Comparison of ENCODE assay signal across 2 cellular contexts in the genomic region with DNA sequence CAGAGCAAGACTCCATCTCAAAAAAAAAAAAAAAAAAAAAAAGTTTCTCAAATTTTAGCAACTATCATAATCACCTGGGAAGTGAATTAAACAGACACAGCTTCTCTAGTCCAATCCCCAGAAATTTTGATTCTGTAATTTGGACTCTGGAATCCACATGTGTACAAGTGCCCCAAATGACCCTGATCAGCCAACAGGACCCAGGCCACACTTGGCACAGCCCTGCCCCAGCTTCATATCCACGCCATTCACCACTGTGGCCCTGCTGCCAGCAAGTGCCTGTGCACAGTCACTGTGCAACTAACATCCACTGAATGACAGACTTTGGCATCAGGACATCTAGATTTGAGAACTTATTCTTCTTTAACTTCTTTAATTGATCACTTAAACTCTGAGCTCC.
TF ChIP-seq lines count a peak whose summit lies in the region.

No MANE protein-coding gene starts in this region.

TF ChIP-seq in liver, 16 proteins besides CTCF, POLR2A, EP300 and RAD21:
- TF ChIP-seq, protein P1, sequence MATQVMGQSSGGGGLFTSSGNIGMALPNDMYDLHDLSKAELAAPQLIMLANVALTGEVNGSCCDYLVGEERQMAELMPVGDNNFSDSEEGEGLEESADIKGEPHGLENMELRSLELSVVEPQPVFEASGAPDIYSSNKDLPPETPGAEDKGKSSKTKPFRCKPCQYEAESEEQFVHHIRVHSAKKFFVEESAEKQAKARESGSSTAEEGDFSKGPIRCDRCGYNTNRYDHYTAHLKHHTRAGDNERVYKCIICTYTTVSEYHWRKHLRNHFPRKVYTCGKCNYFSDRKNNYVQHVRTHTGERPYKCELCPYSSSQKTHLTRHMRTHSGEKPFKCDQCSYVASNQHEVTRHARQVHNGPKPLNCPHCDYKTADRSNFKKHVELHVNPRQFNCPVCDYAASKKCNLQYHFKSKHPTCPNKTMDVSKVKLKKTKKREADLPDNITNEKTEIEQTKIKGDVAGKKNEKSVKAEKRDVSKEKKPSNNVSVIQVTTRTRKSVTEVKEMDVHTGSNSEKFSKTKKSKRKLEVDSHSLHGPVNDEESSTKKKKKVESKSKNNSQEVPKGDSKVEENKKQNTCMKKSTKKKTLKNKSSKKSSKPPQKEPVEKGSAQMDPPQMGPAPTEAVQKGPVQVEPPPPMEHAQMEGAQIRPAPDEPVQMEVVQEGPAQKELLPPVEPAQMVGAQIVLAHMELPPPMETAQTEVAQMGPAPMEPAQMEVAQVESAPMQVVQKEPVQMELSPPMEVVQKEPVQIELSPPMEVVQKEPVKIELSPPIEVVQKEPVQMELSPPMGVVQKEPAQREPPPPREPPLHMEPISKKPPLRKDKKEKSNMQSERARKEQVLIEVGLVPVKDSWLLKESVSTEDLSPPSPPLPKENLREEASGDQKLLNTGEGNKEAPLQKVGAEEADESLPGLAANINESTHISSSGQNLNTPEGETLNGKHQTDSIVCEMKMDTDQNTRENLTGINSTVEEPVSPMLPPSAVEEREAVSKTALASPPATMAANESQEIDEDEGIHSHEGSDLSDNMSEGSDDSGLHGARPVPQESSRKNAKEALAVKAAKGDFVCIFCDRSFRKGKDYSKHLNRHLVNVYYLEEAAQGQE (IDR thresholded peaks at IDR 0.05): peak; percentile 78
- TF ChIP-seq EGR1 (IDR thresholded peaks at IDR 0.05; ENCODE audit: low read depth in 2 of 2) (peak in 1 of 2 donors; percentile 20), FOXA2 (IDR thresholded peaks at IDR 0.05) (peak; percentile 85), YY1 (IDR thresholded peaks at IDR 0.05) (peak; percentile 72), GABPA (IDR thresholded peaks at IDR 0.05 in 1 of 2, conservative IDR thresholded peaks at IDR 0.05 in 1 of 2) (no peak), SP1 (IDR thresholded peaks at IDR 0.05) (peak; percentile 88), HNF4G (IDR thresholded peaks at IDR 0.05) (peak; percentile 83), HNF4A (conservative IDR thresholded peaks at IDR 0.05) (peak; percentile 95 to 96), JUND (IDR thresholded peaks at IDR 0.05) (peak in 1 of 2 donors; percentile 64), RXRA (IDR thresholded peaks at IDR 0.05) (peak; percentile 91 to 93), TAF1 (conservative IDR thresholded peaks at IDR 0.05) (peak; percentile 33), FOXA1 (IDR thresholded peaks at IDR 0.05) (peak; percentile 46), NR2F2 (IDR thresholded peaks at IDR 0.05) (no peak)
- TF ChIP-seq, protein P2, sequence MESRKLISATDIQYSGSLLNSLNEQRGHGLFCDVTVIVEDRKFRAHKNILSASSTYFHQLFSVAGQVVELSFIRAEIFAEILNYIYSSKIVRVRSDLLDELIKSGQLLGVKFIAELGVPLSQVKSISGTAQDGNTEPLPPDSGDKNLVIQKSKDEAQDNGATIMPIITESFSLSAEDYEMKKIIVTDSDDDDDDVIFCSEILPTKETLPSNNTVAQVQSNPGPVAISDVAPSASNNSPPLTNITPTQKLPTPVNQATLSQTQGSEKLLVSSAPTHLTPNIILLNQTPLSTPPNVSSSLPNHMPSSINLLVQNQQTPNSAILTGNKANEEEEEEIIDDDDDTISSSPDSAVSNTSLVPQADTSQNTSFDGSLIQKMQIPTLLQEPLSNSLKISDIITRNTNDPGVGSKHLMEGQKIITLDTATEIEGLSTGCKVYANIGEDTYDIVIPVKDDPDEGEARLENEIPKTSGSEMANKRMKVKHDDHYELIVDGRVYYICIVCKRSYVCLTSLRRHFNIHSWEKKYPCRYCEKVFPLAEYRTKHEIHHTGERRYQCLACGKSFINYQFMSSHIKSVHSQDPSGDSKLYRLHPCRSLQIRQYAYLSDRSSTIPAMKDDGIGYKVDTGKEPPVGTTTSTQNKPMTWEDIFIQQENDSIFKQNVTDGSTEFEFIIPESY (IDR thresholded peaks at IDR 0.05): peak; percentile 42
- TF ChIP-seq, protein P3, sequence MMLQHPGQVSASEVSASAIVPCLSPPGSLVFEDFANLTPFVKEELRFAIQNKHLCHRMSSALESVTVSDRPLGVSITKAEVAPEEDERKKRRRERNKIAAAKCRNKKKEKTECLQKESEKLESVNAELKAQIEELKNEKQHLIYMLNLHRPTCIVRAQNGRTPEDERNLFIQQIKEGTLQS (IDR thresholded peaks at IDR 0.05): peak; percentile 76
- TF ChIP-seq, protein P4, sequence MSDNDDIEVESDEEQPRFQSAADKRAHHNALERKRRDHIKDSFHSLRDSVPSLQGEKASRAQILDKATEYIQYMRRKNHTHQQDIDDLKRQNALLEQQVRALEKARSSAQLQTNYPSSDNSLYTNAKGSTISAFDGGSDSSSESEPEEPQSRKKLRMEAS (IDR thresholded peaks at IDR 0.05): peak; percentile 71

TF ChIP-seq in HepG2, 621 proteins besides CTCF, POLR2A, EP300 and RAD21:
- TF ChIP-seq, protein P5, sequence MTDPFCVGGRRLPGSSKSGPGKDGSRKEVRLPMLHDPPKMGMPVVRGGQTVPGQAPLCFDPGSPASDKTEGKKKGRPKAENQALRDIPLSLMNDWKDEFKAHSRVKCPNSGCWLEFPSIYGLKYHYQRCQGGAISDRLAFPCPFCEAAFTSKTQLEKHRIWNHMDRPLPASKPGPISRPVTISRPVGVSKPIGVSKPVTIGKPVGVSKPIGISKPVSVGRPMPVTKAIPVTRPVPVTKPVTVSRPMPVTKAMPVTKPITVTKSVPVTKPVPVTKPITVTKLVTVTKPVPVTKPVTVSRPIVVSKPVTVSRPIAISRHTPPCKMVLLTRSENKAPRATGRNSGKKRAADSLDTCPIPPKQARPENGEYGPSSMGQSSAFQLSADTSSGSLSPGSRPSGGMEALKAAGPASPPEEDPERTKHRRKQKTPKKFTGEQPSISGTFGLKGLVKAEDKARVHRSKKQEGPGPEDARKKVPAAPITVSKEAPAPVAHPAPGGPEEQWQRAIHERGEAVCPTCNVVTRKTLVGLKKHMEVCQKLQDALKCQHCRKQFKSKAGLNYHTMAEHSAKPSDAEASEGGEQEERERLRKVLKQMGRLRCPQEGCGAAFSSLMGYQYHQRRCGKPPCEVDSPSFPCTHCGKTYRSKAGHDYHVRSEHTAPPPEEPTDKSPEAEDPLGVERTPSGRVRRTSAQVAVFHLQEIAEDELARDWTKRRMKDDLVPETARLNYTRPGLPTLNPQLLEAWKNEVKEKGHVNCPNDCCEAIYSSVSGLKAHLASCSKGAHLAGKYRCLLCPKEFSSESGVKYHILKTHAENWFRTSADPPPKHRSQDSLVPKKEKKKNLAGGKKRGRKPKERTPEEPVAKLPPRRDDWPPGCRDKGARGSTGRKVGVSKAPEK (CRISPR knock-in tag; IDR thresholded peaks at IDR 0.05; ENCODE audit: borderline replicate concordance): no peak
- no peak for TF ChIP-seq NFYC (CRISPR knock-in tag; IDR thresholded peaks at IDR 0.05)
- no peak for TF ChIP-seq ZNF234 (CRISPR knock-in tag; conservative IDR thresholded peaks at IDR 0.05)
- TF ChIP-seq BRD4 (CRISPR knock-in tag; IDR thresholded peaks at IDR 0.05): no peak
- no peak for TF ChIP-seq XRCC5 (optimal IDR thresholded peaks at IDR 0.05; ENCODE audit: low read length)
- TF ChIP-seq ZNF264 (CRISPR knock-in tag; IDR thresholded peaks at IDR 0.05): no peak
- TF ChIP-seq ARNT (IDR thresholded peaks at IDR 0.05): no peak
- TF ChIP-seq, protein P6, sequence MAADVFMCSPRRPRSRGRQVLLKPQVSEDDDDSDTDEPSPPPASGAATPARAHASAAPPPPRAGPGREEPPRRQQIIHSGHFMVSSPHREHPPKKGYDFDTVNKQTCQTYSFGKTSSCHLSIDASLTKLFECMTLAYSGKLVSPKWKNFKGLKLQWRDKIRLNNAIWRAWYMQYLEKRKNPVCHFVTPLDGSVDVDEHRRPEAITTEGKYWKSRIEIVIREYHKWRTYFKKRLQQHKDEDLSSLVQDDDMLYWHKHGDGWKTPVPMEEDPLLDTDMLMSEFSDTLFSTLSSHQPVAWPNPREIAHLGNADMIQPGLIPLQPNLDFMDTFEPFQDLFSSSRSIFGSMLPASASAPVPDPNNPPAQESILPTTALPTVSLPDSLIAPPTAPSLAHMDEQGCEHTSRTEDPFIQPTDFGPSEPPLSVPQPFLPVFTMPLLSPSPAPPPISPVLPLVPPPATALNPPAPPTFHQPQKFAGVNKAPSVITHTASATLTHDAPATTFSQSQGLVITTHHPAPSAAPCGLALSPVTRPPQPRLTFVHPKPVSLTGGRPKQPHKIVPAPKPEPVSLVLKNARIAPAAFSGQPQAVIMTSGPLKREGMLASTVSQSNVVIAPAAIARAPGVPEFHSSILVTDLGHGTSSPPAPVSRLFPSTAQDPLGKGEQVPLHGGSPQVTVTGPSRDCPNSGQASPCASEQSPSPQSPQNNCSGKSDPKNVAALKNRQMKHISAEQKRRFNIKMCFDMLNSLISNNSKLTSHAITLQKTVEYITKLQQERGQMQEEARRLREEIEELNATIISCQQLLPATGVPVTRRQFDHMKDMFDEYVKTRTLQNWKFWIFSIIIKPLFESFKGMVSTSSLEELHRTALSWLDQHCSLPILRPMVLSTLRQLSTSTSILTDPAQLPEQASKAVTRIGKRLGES (CRISPR knock-in tag; IDR thresholded peaks at IDR 0.05; ENCODE audit: borderline replicate concordance): no peak
- TF ChIP-seq KMT2A (CRISPR knock-in tag; IDR thresholded peaks at IDR 0.05): no peak
- no peak for TF ChIP-seq ELF4 (CRISPR knock-in tag; IDR thresholded peaks at IDR 0.05; ENCODE audit: borderline replicate concordance)
